ENCODE assay signal across 9 cellular contexts in the genomic region with DNA sequence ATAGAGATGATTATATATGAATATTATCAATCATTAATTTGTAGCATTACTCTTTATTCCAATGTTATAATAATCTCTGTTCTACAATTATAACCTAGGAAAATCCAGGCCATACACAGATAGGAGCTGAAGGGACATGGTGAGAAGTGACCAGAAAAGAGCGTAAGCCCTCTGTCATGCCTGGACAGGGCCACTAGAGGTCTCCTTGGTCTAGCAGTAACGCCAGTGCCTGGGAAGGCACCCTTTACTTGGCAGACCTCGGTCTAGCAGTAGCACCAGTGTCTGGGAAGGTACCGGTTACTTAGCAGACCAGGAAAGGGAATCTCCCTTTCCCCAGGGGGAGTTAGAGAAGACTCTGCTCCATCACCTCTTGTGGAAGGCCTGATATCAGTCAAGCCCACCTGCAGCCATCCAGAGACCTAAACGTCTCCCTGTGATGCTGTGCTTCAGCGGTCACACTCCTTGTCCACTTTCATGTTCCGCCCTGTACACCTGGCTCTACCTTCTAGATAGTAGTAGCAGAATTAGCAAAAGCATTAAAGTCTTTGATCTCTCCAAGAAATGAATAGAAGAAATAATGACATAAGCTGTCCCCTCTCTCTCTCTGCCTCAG.
DNase-seq lines count a peak whose midpoint lies in the region; ATAC-seq and TF ChIP-seq lines count a peak whose summit lies in the region.
"Had no signal": no experiment of that assay in that cellular context is flagged by ENCODE, and none has a peak within 500 bp of the region (broad histone marks: within the 10 kb centered on the region; RNA-seq: fewer than 3 reads in every experiment).

No MANE protein-coding gene starts in this region.

- H2AFZ ChIP-seq in smooth muscle cell (ENCODE audit: low read depth): no peak overlapping the region

- H3K9me3 ChIP-seq in gastroesophageal sphincter (no peaks in the 10 kb centered on the region), smooth muscle cell (replicated peaks; ENCODE audit: low read depth) (no peaks in the 10 kb centered on the region)
- H3K9me3 ChIP-seq: thoracic aorta had no signal

- TF ChIP-seq EP300 in gastroesophageal sphincter (IDR thresholded peaks at IDR 0.05): no peak

- H3K9ac ChIP-seq in smooth muscle cell (ENCODE audit: low read depth): no peak overlapping the region

- no peaks in the 10 kb centered on the region for H4K20me1 ChIP-seq in smooth muscle cell (ENCODE audit: low read depth)

- no peaks in the 10 kb centered on the region for H3K4me1 ChIP-seq in gastroesophageal sphincter
- no peaks in the 10 kb centered on the region for H3K4me1 ChIP-seq in smooth muscle cell (ENCODE audit: low read depth)

- TF ChIP-seq CTCF in gastroesophageal sphincter (IDR thresholded peaks at IDR 0.05): peak in 3 of 4 experiments; percentile 16 to 24 (median 22)
- TF ChIP-seq CTCF in smooth muscle cell (IDR thresholded peaks at IDR 0.05; ENCODE audit: borderline replicate concordance, insufficient read depth, poor library complexity, severe bottlenecking): peak; percentile 75

- H3K4me3 ChIP-seq in gastroesophageal sphincter: no peak overlapping the region
- H3K4me3 ChIP-seq in smooth muscle cell: no peak overlapping the region
- H3K4me3 ChIP-seq: thoracic aorta had no signal

- H3K4me2 ChIP-seq in smooth muscle cell: no peak overlapping the region

- H3K36me3 ChIP-seq in gastroesophageal sphincter: no peaks in the 10 kb centered on the region
- no peaks in the 10 kb centered on the region for H3K36me3 ChIP-seq in smooth muscle cell (ENCODE audit: low read depth)
- H3K36me3 ChIP-seq: thoracic aorta had no signal

- TF ChIP-seq POLR2A in gastroesophageal sphincter (IDR thresholded peaks at IDR 0.05): no peak

- no peaks in the 10 kb centered on the region for H3F3A ChIP-seq in smooth muscle cell (ENCODE audit: low read depth)

- H3K27me3 ChIP-seq in gastroesophageal sphincter: no peaks in the 10 kb centered on the region
- H3K27me3 ChIP-seq in smooth muscle cell (ENCODE audit: low read depth): no peaks in the 10 kb centered on the region

- H3K79me2 ChIP-seq in smooth muscle cell (ENCODE audit: low read depth): no peaks in the 10 kb centered on the region

- 28 to 54% methylated on average over 3 to 6 of the region's 7 CpGs for WGBS in gastroesophageal sphincter (ENCODE audit: low coverage in 1 of 2), 2 donors
- WGBS in smooth muscle cell (ENCODE audit: low lambda C conversion rate): 50% methylated on average over 7 of the region's 7 CpGs

- H3K27ac ChIP-seq in gastroesophageal sphincter: no peak overlapping the region
- H3K27ac ChIP-seq in smooth muscle cell (ENCODE audit: low read depth): no peak overlapping the region
- H3K27ac ChIP-seq: thoracic aorta had no signal

- peak; percentile 10 to 16 for DNase-seq in activated CD4-positive, alpha-beta T cell treated with anti-CD3 and anti-CD28 coated beads, Interleukin-2, amount 50 U/mL, for 48 hours
- DNase-seq in activated CD4-positive, alpha-beta T cell treated with anti-CD3 and anti-CD28 coated beads for 1 hour: no peak
- DNase-seq in HT-29 (ENCODE audit: low spot score) (peak; percentile 52), SW 1271 (lab: John Stamatoyannopoulos, UW) (peak; percentile 10 to 39), smooth muscle cell (lab: John Stamatoyannopoulos, UW; ENCODE audit: unreplicated experiment) (peak; percentile 2)
- DNase-seq in effector CD4-positive, alpha-beta T cell: no peak

- peak; percentile 95 for ATAC-seq in GM21737 (IDR thresholded peaks at IDR 0.05; ENCODE audit: unreplicated experiment)
- ATAC-seq in gastroesophageal sphincter: no peak

Comparison
In these comparisons a context has a peak if more than half of its experiments do, and no peak if none do; other contexts are left out.
1. DNase-seq: peak in activated CD4-positive, alpha-beta T cell treated with anti-CD3 and anti-CD28 coated beads, Interleukin-2, amount 50 U/mL, for 48 hours (2 of 2), HT-29 (single experiment), SW 1271 (2 of 2) and smooth muscle cell (single experiment); none in activated CD4-positive, alpha-beta T cell treated with anti-CD3 and anti-CD28 coated beads for 1 hour (single experiment) and effector CD4-positive, alpha-beta T cell (single experiment).